6 cellular contexts compared by ENCODE assay signal in genomic region chr19:49475995-49476880, GRCh38. TPM values are rescaled to one million over a fixed set of nuclear protein-coding genes. Genes with fewer than 3 reads are reported as not detected.
DNase-seq lines count a peak whose midpoint lies in the region; ATAC-seq and TF ChIP-seq lines count a peak whose summit lies in the region.

No MANE protein-coding gene starts in this region.

- H2AFZ ChIP-seq in GM23338 = peak overlapping the region; percentile 95

- peaks cover 21% of the 10 kb centered on the region for H3K27me3 Mint-ChIP-seq in GM23338 (ENCODE audit: insufficient read depth, low read depth, poor library complexity)

- peak; percentile 86 for ATAC-seq in GM23338
- ATAC-seq in stimulated activated effector memory CD8-positive, alpha-beta T cell treated with anti-CD3 and anti-CD28 coated beads, Interleukin-12 subunit alpha, Interleukin-12 subunit beta, amount 100 ng/mL, for 72 hours = peak; percentile 75
- no peak for ATAC-seq in HG02588 (IDR thresholded peaks at IDR 0.05; ENCODE audit: unreplicated experiment)

- H3K4me1 ChIP-seq in GM23338 (ENCODE audit: insufficient read depth) (peaks cover 5% of the 10 kb centered on the region; the same call in 1 of the 2 replicates), esophagus muscularis mucosa (peaks cover 17 to 47% (median 36%) of the 10 kb centered on the region in 4 donors)

- TF ChIP-seq POLR2A in esophagus muscularis mucosa (IDR thresholded peaks at IDR 0.05; ENCODE audit: low read depth) = no peak

- H3K4me1 Mint-ChIP-seq in GM23338 = peaks cover 17% of the 10 kb centered on the region
- H3K4me1 Mint-ChIP-seq in stimulated activated effector memory CD8-positive, alpha-beta T cell treated with anti-CD3 and anti-CD28 coated beads, Interleukin-12 subunit alpha, Interleukin-12 subunit beta, amount 100 ng/mL, for 72 hours = peaks cover 41% of the 10 kb centered on the region

- H3K27ac ChIP-seq in GM23338 (ENCODE audit: low read depth) (no peak overlapping the region), esophagus muscularis mucosa (replicated peaks in 1 of 4) (peak overlapping the region; percentile 82 to 87 (median 86))

- WGBS in esophagus muscularis mucosa = 66% methylated on average over 15 of the region's 27 CpGs

- no peaks in the 10 kb centered on the region for H3K9me3 ChIP-seq in esophagus muscularis mucosa

- peak overlapping the region; percentile 38 for H3K4me3 ChIP-seq in GM23338
- no peak overlapping the region for H3K4me3 ChIP-seq in esophagus muscularis mucosa

- H3F3A ChIP-seq in GM23338 (replicated peaks; ENCODE audit: low read depth) = peaks cover 18% of the 10 kb centered on the region; the same call in 1 of the 2 replicates

- no peaks in the 10 kb centered on the region for H3K36me3 ChIP-seq in GM23338 (ENCODE audit: insufficient read depth)
- peaks cover 0 to 8% (median 2%) of the 10 kb centered on the region in 4 donors for H3K36me3 ChIP-seq in esophagus muscularis mucosa

- no peak for TF ChIP-seq EP300 in esophagus muscularis mucosa (IDR thresholded peaks at IDR 0.05)

- H3K4me3 Mint-ChIP-seq in GM23338 = peak overlapping the region; percentile 57
- H3K4me3 Mint-ChIP-seq in stimulated activated effector memory CD8-positive, alpha-beta T cell treated with anti-CD3 and anti-CD28 coated beads, Interleukin-12 subunit alpha, Interleukin-12 subunit beta, amount 100 ng/mL, for 72 hours = peak overlapping the region; percentile 88

- no peaks in the 10 kb centered on the region for H4K20me1 ChIP-seq in GM23338 (replicated peaks; ENCODE audit: insufficient read depth)

- H3K9me2 ChIP-seq in GM23338 (ENCODE audit: insufficient read depth) = no peaks in the 10 kb centered on the region

- peaks cover 3% of the 10 kb centered on the region; the same call in 2 of the 3 replicates for H3K9me3 Mint-ChIP-seq in GM23338
- no peaks in the 10 kb centered on the region for H3K9me3 Mint-ChIP-seq in stimulated activated effector memory CD8-positive, alpha-beta T cell treated with anti-CD3 and anti-CD28 coated beads, Interleukin-12 subunit alpha, Interleukin-12 subunit beta, amount 100 ng/mL, for 72 hours

- peaks cover 2% of the 10 kb centered on the region; the same call in 1 of the 3 replicates for H3K36me3 Mint-ChIP-seq in GM23338 (ENCODE audit: low read depth)
- H3K36me3 Mint-ChIP-seq in stimulated activated effector memory CD8-positive, alpha-beta T cell treated with anti-CD3 and anti-CD28 coated beads, Interleukin-12 subunit alpha, Interleukin-12 subunit beta, amount 100 ng/mL, for 72 hours = peaks cover 73% of the 10 kb centered on the region

- peak; percentile 70 to 83 for TF ChIP-seq CTCF in GM23338 (conservative IDR thresholded peaks at IDR 0.05; ENCODE audit: low read depth in 2 of 2)
- TF ChIP-seq CTCF in esophagus muscularis mucosa (IDR thresholded peaks at IDR 0.05) = peak in 2 of 3 experiments; percentile 5 to 32

- intact Hi-C loops in esophagus muscularis mucosa (cut with DNase I) = no loop called here

- no peaks in the 10 kb centered on the region; the same call in 1 of the 2 replicates for H3K27me3 ChIP-seq in GM23338 (ENCODE audit: insufficient read depth)
- no peaks in the 10 kb centered on the region for H3K27me3 ChIP-seq in esophagus muscularis mucosa

- peak; percentile 98 for DNase-seq in GM23338 (ENCODE audit: low spot score)
- DNase-seq in UCSD-AML1 (lab: John Stamatoyannopoulos, UW; ENCODE audit: unreplicated experiment) = peak; percentile 75
- DNase-seq in esophagus muscularis mucosa (ENCODE audit: extremely low spot score) = no peak
- DNase-seq in stimulated activated effector memory CD8-positive, alpha-beta T cell treated with anti-CD3 and anti-CD28 coated beads, Interleukin-12 subunit alpha, Interleukin-12 subunit beta, amount 100 ng/mL, for 72 hours (ENCODE audit: low spot score in 2 of 2) = peak in 1 of 2 donors; percentile 84
- DNase-seq in NCI-H2107 (lab: John Stamatoyannopoulos, UW) = no peak

- H3K79me2 ChIP-seq in GM23338 (replicated peaks; ENCODE audit: insufficient read depth) = no peaks in the 10 kb centered on the region

- peak overlapping the region; percentile 75 for H3K27ac Mint-ChIP-seq in GM23338
- H3K27ac Mint-ChIP-seq in stimulated activated effector memory CD8-positive, alpha-beta T cell treated with anti-CD3 and anti-CD28 coated beads, Interleukin-12 subunit alpha, Interleukin-12 subunit beta, amount 100 ng/mL, for 72 hours = peak overlapping the region; percentile 96

- peak overlapping the region; percentile 69 for H3K4me2 ChIP-seq in GM23338

TF ChIP-seq in GM23338, 12 proteins besides CTCF, POLR2A, EP300 and RAD21:
- TF ChIP-seq CREB1 (CRISPR knock-in tag; IDR thresholded peaks at IDR 0.05; ENCODE audit: low read depth) = peak; percentile 27; the same call in 1 of the 2 replicates
- TF ChIP-seq ZNF331 (CRISPR knock-in tag; IDR thresholded peaks at IDR 0.05; ENCODE audit: low read depth) = peak; percentile 86
- TF ChIP-seq STAT1 (IDR thresholded peaks at IDR 0.05; ENCODE audit: unreplicated experiment) = no peak

RNA-seq across cellular contexts. Expression of gene FLT3LG, which starts 2.2 kb away (rescaled TPM):
- total RNA-seq in GM23338 (2014; rRNA removed; shearing (Covaris generic)) = 0.49 TPM in 1 of 2 replicates, not detected in the other
- polyA plus RNA-seq in GM23338 (2016; fragmentation: Nextera tagmentation; extraction: Ambion mirVana) = 1.8 and 3.3 TPM in 2 replicates
- total RNA-seq in esophagus muscularis mucosa = 10 to 100 TPM in 2 of 4 donors, 1 to 10 TPM in 2; 5.5 to 11.5 (median 10.4) TPM

RNA-seq across cellular contexts. Expression of gene RPL13A, which starts 11.2 kb away (rescaled TPM):
- total RNA-seq in GM23338 (2014; rRNA removed; shearing (Covaris generic)) = 2,007 and 2,412 TPM in 2 replicates
- 2,105 and 2,261 TPM in 2 replicates for polyA plus RNA-seq in GM23338 (2016; fragmentation: Nextera tagmentation; extraction: Ambion mirVana)
- total RNA-seq in esophagus muscularis mucosa = 1,000 to 10,000 TPM; 1,843 to 3,096 (median 2,688) TPM

RNA-seq across cellular contexts. Expression of gene RPS11, which starts 20.0 kb away (rescaled TPM):
- 4,006 and 4,643 TPM in 2 replicates for total RNA-seq in GM23338 (2014; rRNA removed; shearing (Covaris generic))
- polyA plus RNA-seq in GM23338 (2016; fragmentation: Nextera tagmentation; extraction: Ambion mirVana) = 2,646 and 2,793 TPM in 2 replicates
- total RNA-seq in esophagus muscularis mucosa = 1,000 to 10,000 TPM; 1,719 to 5,089 (median 3,692) TPM

RNA-seq across cellular contexts. Expression of gene ALDH16A1, which starts 23.2 kb away (rescaled TPM):
- 57.3 and 62.3 TPM in 2 replicates for total RNA-seq in GM23338 (2014; rRNA removed; shearing (Covaris generic))
- 16.8 and 20.0 TPM in 2 replicates for polyA plus RNA-seq in GM23338 (2016; fragmentation: Nextera tagmentation; extraction: Ambion mirVana)
- total RNA-seq in esophagus muscularis mucosa = 10 to 100 TPM; 22.1 to 29.1 (median 26.2) TPM

RNA-seq across cellular contexts. Expression of gene PIH1D1, which starts 24.6 kb away (rescaled TPM):
- 147 and 164 TPM in 2 replicates for total RNA-seq in GM23338 (2014; rRNA removed; shearing (Covaris generic))
- polyA plus RNA-seq in GM23338 (2016; fragmentation: Nextera tagmentation; extraction: Ambion mirVana) = 93.6 and 103 TPM in 2 replicates
- total RNA-seq in esophagus muscularis mucosa = 10 to 100 TPM; 73.6 to 84.0 (median 78.4) TPM

Comparison
In these comparisons a context has a peak if more than half of its experiments do, and no peak if none do; other contexts are left out.
1. DNase-seq: peak in GM23338 (single experiment) and UCSD-AML1 (single experiment); none in esophagus muscularis mucosa (single experiment) and NCI-H2107 (single experiment).